15 cellular contexts compared by ENCODE assay signal in genomic region chr3:101925564-101925963, GRCh38.
DNase-seq lines count a peak whose midpoint lies in the region; ATAC-seq, FAIRE-seq and TF ChIP-seq lines count a peak whose summit lies in the region.
"Had no signal": no experiment of that assay in that cellular context is flagged by ENCODE, and none has a peak within 500 bp of the region (broad histone marks: within the 10 kb centered on the region; RNA-seq: fewer than 3 reads in every experiment).

No MANE protein-coding gene starts in this region.

- FAIRE-seq in astrocyte (lab: Jason Lieb, UNC), result no peak

- no peaks in the 10 kb centered on the region for H3K9me3 ChIP-seq in astrocyte (ENCODE audit: insufficient read depth, low read depth, low read length)
- H3K9me3 ChIP-seq: gastroesophageal sphincter had no signal

- H3K4me1 Mint-ChIP-seq in activated naive CD8-positive, alpha-beta T cell (ENCODE audit: low read depth), result peaks cover 28% of the 10 kb centered on the region
- H3K4me1 Mint-ChIP-seq in activated naive CD8-positive, alpha-beta T cell treated with anti-CD3 and anti-CD28 coated beads, Interleukin-2, amount 50 U/mL, for 24 hours, result peaks cover 30% of the 10 kb centered on the region
- H3K4me1 Mint-ChIP-seq in astrocyte (ENCODE audit: low read depth, unreplicated experiment), result peaks cover 24% of the 10 kb centered on the region
- peaks cover 3 to 7% of the 10 kb centered on the region in 2 donors for H3K4me1 Mint-ChIP-seq in effector memory CD8-positive, alpha-beta T cell (ENCODE audit: low read depth in 2 of 2)
- H3K4me1 Mint-ChIP-seq: central memory CD8-positive, alpha-beta T cell had no signal

- H3K4me2 ChIP-seq in astrocyte (ENCODE audit: low read length), result no peak overlapping the region

- no peaks in the 10 kb centered on the region for H3K27me3 ChIP-seq in astrocyte (ENCODE audit: insufficient read depth, low read length)
- H3K27me3 ChIP-seq: gastroesophageal sphincter had no signal

- no peak overlapping the region for H2AFZ ChIP-seq in astrocyte (ENCODE audit: low read depth, low read length)

- peaks cover 20% of the 10 kb centered on the region for H3K4me1 ChIP-seq in astrocyte (ENCODE audit: insufficient read depth, low read length)
- H3K4me1 ChIP-seq: gastroesophageal sphincter had no signal

- H3K9me3 Mint-ChIP-seq in activated naive CD8-positive, alpha-beta T cell (ENCODE audit: low read depth), result no peaks in the 10 kb centered on the region
- no peaks in the 10 kb centered on the region for H3K9me3 Mint-ChIP-seq in activated naive CD8-positive, alpha-beta T cell treated with anti-CD3 and anti-CD28 coated beads, Interleukin-2, amount 50 U/mL, for 24 hours
- H3K9me3 Mint-ChIP-seq in astrocyte (ENCODE audit: unreplicated experiment), result peaks cover 20% of the 10 kb centered on the region
- H3K9me3 Mint-ChIP-seq in effector memory CD8-positive, alpha-beta T cell, result no peaks in the 10 kb centered on the region
- H3K9me3 Mint-ChIP-seq: central memory CD8-positive, alpha-beta T cell had no signal

- no peaks in the 10 kb centered on the region for H4K20me1 ChIP-seq in astrocyte (ENCODE audit: insufficient read depth, low read length)

- ATAC-seq in activated naive CD8-positive, alpha-beta T cell treated with anti-CD3 and anti-CD28 coated beads, Interleukin-2, amount 50 U/mL, for 24 hours, result no peak
- ATAC-seq in effector memory CD8-positive, alpha-beta T cell (replicated peaks), result no peak
- ATAC-seq: gastroesophageal sphincter had no signal

- H3K79me2 ChIP-seq in astrocyte (ENCODE audit: insufficient read depth, low read length), result no peaks in the 10 kb centered on the region

- no peak for DNase-seq in activated naive CD8-positive, alpha-beta T cell treated with anti-CD3 and anti-CD28 coated beads, Interleukin-2, amount 50 U/mL, for 24 hours
- DNase-seq in NCI-H526 treated with DMSO at 0.1 percent for 48 hours (lab: John Stamatoyannopoulos, UW), result peak; percentile 68
- DNase-seq in astrocyte (ENCODE audit: low read depth), result no peak
- DNase-seq in effector memory CD8-positive, alpha-beta T cell, result no peak
- DNase-seq in GM10266 (ENCODE audit: extremely low spot score), result no peak
- no peak for DNase-seq in GOT3 (lab: John Stamatoyannopoulos, UW)
- DNase-seq in stimulated activated CD4-positive, alpha-beta T cell treated with anti-CD3 and anti-CD28 coated beads, Interleukin-12 subunit alpha, Interleukin-12 subunit beta, amount 100 ng/mL, for 4 hours, result no peak
- DNase-seq: activated naive CD4-positive, alpha-beta T cell; midbrain; occipital lobe; SIG-M5; stimulated activated naive CD4-positive, alpha-beta T cell had no signal

- H3K4me3 ChIP-seq in astrocyte (ENCODE audit: insufficient read depth, low read depth, low read length), result no peak overlapping the region
- H3K4me3 ChIP-seq: gastroesophageal sphincter had no signal

- H3K36me3 Mint-ChIP-seq in activated naive CD8-positive, alpha-beta T cell, result peaks cover 8% of the 10 kb centered on the region
- no peaks in the 10 kb centered on the region for H3K36me3 Mint-ChIP-seq in activated naive CD8-positive, alpha-beta T cell treated with anti-CD3 and anti-CD28 coated beads, Interleukin-2, amount 50 U/mL, for 24 hours (ENCODE audit: low read depth)
- no peaks in the 10 kb centered on the region for H3K36me3 Mint-ChIP-seq in astrocyte (ENCODE audit: low read depth, unreplicated experiment)
- H3K36me3 Mint-ChIP-seq in effector memory CD8-positive, alpha-beta T cell (ENCODE audit: insufficient read depth), result peaks cover 4% of the 10 kb centered on the region

- peak overlapping the region; percentile 38 for H3K4me3 Mint-ChIP-seq in activated naive CD8-positive, alpha-beta T cell
- no peak overlapping the region for H3K4me3 Mint-ChIP-seq in activated naive CD8-positive, alpha-beta T cell treated with anti-CD3 and anti-CD28 coated beads, Interleukin-2, amount 50 U/mL, for 24 hours
- H3K4me3 Mint-ChIP-seq in astrocyte (ENCODE audit: unreplicated experiment), result no peak overlapping the region
- no peak overlapping the region for H3K4me3 Mint-ChIP-seq in effector memory CD8-positive, alpha-beta T cell
- H3K4me3 Mint-ChIP-seq: central memory CD8-positive, alpha-beta T cell had no signal

- H3K27ac Mint-ChIP-seq in activated naive CD8-positive, alpha-beta T cell, result peak overlapping the region; percentile 11
- H3K27ac Mint-ChIP-seq in activated naive CD8-positive, alpha-beta T cell treated with anti-CD3 and anti-CD28 coated beads, Interleukin-2, amount 50 U/mL, for 24 hours, result no peak overlapping the region
- H3K27ac Mint-ChIP-seq in astrocyte (ENCODE audit: unreplicated experiment), result peak overlapping the region; percentile 55
- H3K27ac Mint-ChIP-seq in effector memory CD8-positive, alpha-beta T cell, result no peak overlapping the region

- H3K36me3 ChIP-seq in astrocyte (ENCODE audit: insufficient read depth, low read length), result no peaks in the 10 kb centered on the region
- H3K36me3 ChIP-seq: gastroesophageal sphincter had no signal

- no peaks in the 10 kb centered on the region for H3K27me3 Mint-ChIP-seq in activated naive CD8-positive, alpha-beta T cell
- no peaks in the 10 kb centered on the region for H3K27me3 Mint-ChIP-seq in activated naive CD8-positive, alpha-beta T cell treated with anti-CD3 and anti-CD28 coated beads, Interleukin-2, amount 50 U/mL, for 24 hours
- H3K27me3 Mint-ChIP-seq in astrocyte (ENCODE audit: low read depth, unreplicated experiment), result no peaks in the 10 kb centered on the region
- peaks cover 0 to 7% of the 10 kb centered on the region in 2 donors for H3K27me3 Mint-ChIP-seq in effector memory CD8-positive, alpha-beta T cell

- H3K27ac ChIP-seq in astrocyte (ENCODE audit: low read depth, low read length), result no peak overlapping the region
- H3K27ac ChIP-seq: gastroesophageal sphincter had no signal

- TF ChIP-seq CTCF in astrocyte (IDR thresholded peaks at IDR 0.05; ENCODE audit: insufficient read depth, low read depth, low read length) (no peak), GM10266 (IDR thresholded peaks at IDR 0.05; ENCODE audit: control insufficient read depth, insufficient read depth, low read depth, missing control alignments) (no peak)

- H3K9ac ChIP-seq in astrocyte (ENCODE audit: low read length), result no peak overlapping the region

Comparison
In these comparisons a context has a peak if more than half of its experiments do, and no peak if none do; other contexts are left out.
1. H3K27ac Mint-ChIP-seq: peak in activated naive CD8-positive, alpha-beta T cell (single experiment) and astrocyte (single experiment); none in activated naive CD8-positive, alpha-beta T cell treated with anti-CD3 and anti-CD28 coated beads, Interleukin-2, amount 50 U/mL, for 24 hours (single experiment) and effector memory CD8-positive, alpha-beta T cell (0 of 2).